Comparison of ENCODE assay signal across 9 cellular contexts in genomic region chr14:103123634-103124500, GRCh38. TPM values are rescaled to one million over a fixed set of nuclear protein-coding genes. Genes with fewer than 3 reads are reported as not detected.
DNase-seq lines count a peak whose midpoint lies in the region; ATAC-seq and TF ChIP-seq lines count a peak whose summit lies in the region.
"Had no signal": no experiment of that assay in that cellular context is flagged by ENCODE, and none has a peak within 500 bp of the region (broad histone marks: within the 10 kb centered on the region; RNA-seq: fewer than 3 reads in every experiment).

No MANE protein-coding gene starts in this region.

- peaks cover 0 to 73% (median 15%) of the 10 kb centered on the region in 4 donors for H3K4me1 ChIP-seq in Peyer's patch
- peaks cover 18% of the 10 kb centered on the region for H3K4me1 ChIP-seq in prostate gland (replicated peaks)

- TF ChIP-seq POLR2A in Peyer's patch (IDR thresholded peaks at IDR 0.05), result no peak
- TF ChIP-seq POLR2A in prostate gland (IDR thresholded peaks at IDR 0.05), result no peak

- intact Hi-C loops in Right ventricle myocardium inferior (cut with DNase I) (loop anchor here (2.0 kb wide), 1 partner anchor 19 kb away; no protein-coding TSS in a partner anchor), prostate gland (cut with DNase I) (no loop called here)

- TF ChIP-seq CTCF in GM06990 (IDR thresholded peaks at IDR 0.05; ENCODE audit: insufficient read depth, low read length, poor library complexity, severe bottlenecking) (peak; percentile 59), Peyer's patch (IDR thresholded peaks at IDR 0.05) (peak in 3 of 6 experiments; percentile 13 to 24 (median 16)), prostate gland (IDR thresholded peaks at IDR 0.05) (peak in 2 of 4 experiments; percentile 25 to 55)

- H3K27ac ChIP-seq in Peyer's patch, result peak overlapping the region; percentile 77 to 95 (median 86)
- H3K27ac ChIP-seq in prostate gland, result peak overlapping the region; percentile 72 to 74

- no peaks in the 10 kb centered on the region for H3K9me3 ChIP-seq in Peyer's patch
- no peaks in the 10 kb centered on the region for H3K9me3 ChIP-seq in prostate gland

- ATAC-seq in Right ventricle myocardium inferior, result peak; percentile 8
- ATAC-seq in GM18511 (IDR thresholded peaks at IDR 0.05; ENCODE audit: unreplicated experiment), result no peak

- H3K36me3 ChIP-seq in GM06990 (ENCODE audit: control insufficient read depth, insufficient read depth, low read length), result peaks cover 3% of the 10 kb centered on the region
- no peaks in the 10 kb centered on the region for H3K36me3 ChIP-seq in Peyer's patch
- no peaks in the 10 kb centered on the region for H3K36me3 ChIP-seq in prostate gland

- DNase-seq in GM06990 (ENCODE audit: extremely low read depth, insufficient read length), result no peak
- DNase-seq in Peyer's patch, result no peak
- DNase-seq in Right ventricle myocardium inferior (ENCODE audit: missing footprints), result peak; percentile 85
- DNase-seq in prostate gland (ENCODE audit: low spot score), result no peak
- DNase-seq in medulla oblongata (ENCODE audit: extremely low spot score), result no peak
- no peak for DNase-seq in OCI-M2 (lab: John Stamatoyannopoulos, UW; ENCODE audit: unreplicated experiment)
- no peak for DNase-seq in stimulated activated CD4-positive, alpha-beta T cell treated with anti-CD3 and anti-CD28 coated beads, Interleukin-4, amount 100 ng/mL, for 1 hour

- H3K27me3 ChIP-seq in GM06990 (replicated peaks; ENCODE audit: control insufficient read depth, insufficient read depth, low read length) (no peaks in the 10 kb centered on the region), Peyer's patch (peaks cover 0 to 18% of the 10 kb centered on the region in 2 donors), prostate gland (replicated peaks; ENCODE audit: insufficient read depth) (no peaks in the 10 kb centered on the region)

- H3K4me3 ChIP-seq in GM06990 (replicated peaks; ENCODE audit: low read depth, low read length) (peak overlapping the region; percentile 72), Peyer's patch (peak overlapping the region; percentile 51 to 63 (median 54)), prostate gland (peak overlapping the region; percentile 38 to 41)

- 23% methylated on average over 47 of the region's 48 CpGs for WGBS in prostate gland

RNA-seq across cellular contexts. Expression of gene TNFAIP2, which starts 0.6 kb away (rescaled TPM):
- 10 to 100 TPM; 10.5 to 94.9 (median 31.1) TPM for total RNA-seq in Peyer's patch
- 56.5 TPM for total RNA-seq in Right ventricle myocardium inferior
- 10 to 100 TPM; 36.5 to 46.4 TPM for total RNA-seq in prostate gland

RNA-seq across cellular contexts. Expression of gene EXOC3L4, which starts 29.3 kb away (rescaled TPM):
- 10 to 100 TPM; 20.6 to 69.5 (median 34.1) TPM for total RNA-seq in Peyer's patch
- total RNA-seq in Right ventricle myocardium inferior, result 1.2 TPM
- total RNA-seq in prostate gland, result 1 to 10 TPM in 1 of 2 donors, under 1 TPM in 1; 0.27 to 2.0 TPM

RNA-seq across cellular contexts. Expression of gene LBHD2, which starts 39.9 kb away (rescaled TPM):
- not detected for total RNA-seq in Peyer's patch
- not detected for total RNA-seq in Right ventricle myocardium inferior
- 1 to 10 TPM in 1 of 2 donors, not detected in 1; 3.3 TPM for total RNA-seq in prostate gland
- total RNA-seq: T-cell had no signal
